12 cellular contexts compared by ENCODE assay signal in genomic region chr2:203340791-203341487, GRCh38. TPM values are rescaled to one million over a fixed set of nuclear protein-coding genes. Genes with fewer than 3 reads are reported as not detected.
DNase-seq lines count a peak whose midpoint lies in the region; ATAC-seq, FAIRE-seq and TF ChIP-seq lines count a peak whose summit lies in the region.
"Had no signal": no experiment of that assay in that cellular context is flagged by ENCODE, and none has a peak within 500 bp of the region (broad histone marks: within the 10 kb centered on the region; RNA-seq: fewer than 3 reads in every experiment).

No MANE protein-coding gene starts in this region.

- H3K36me3 ChIP-seq in K562 (ENCODE audit: control insufficient read depth, insufficient read depth, low read length) (no peaks in the 10 kb centered on the region), thoracic aorta (no peaks in the 10 kb centered on the region)

- H3K27me3 Mint-ChIP-seq in HFFc6 (ENCODE audit: insufficient read depth) = no peaks in the 10 kb centered on the region

- H2AFZ ChIP-seq in K562 (ENCODE audit: low read depth, low read length) = no peak overlapping the region

- H3K4me1 ChIP-seq in K562 (replicated peaks in 1 of 2; ENCODE audit: control insufficient read depth in 2 of 2, insufficient read depth in 2 of 2, low read length in 2 of 2) (peaks cover 0 to under 1% of the 10 kb centered on the region in 2 experiments; a peak in 2 of 5 replicates), thoracic aorta (ENCODE audit: control insufficient read depth in 1 of 2, low read depth in 2 of 2) (peaks cover 9 to 24% of the 10 kb centered on the region in 2 donors)

- H3K27ac Mint-ChIP-seq in HFFc6 = peak overlapping the region; percentile 44

- no peak overlapping the region for H3K9ac ChIP-seq in K562 (ENCODE audit: insufficient read depth in 1 of 2, low read depth in 2 of 2, low read length in 2 of 2)
- H3K9ac ChIP-seq: KMS-11 had no signal

- 62% methylated on average over 6 of the region's 6 CpGs for WGBS in K562 (ENCODE audit: insufficient coverage, low coverage, missing lambda C conversion rate)

- CTCF ChIA-PET in K562 (lab: Yijun Ruan, JAX; ENCODE audit: low intra/inter-chr PET ratio) = no interaction called here

- H3K9me3 Mint-ChIP-seq in HFFc6 = no peaks in the 10 kb centered on the region

- no peak overlapping the region for H3K4me2 ChIP-seq in K562 (ENCODE audit: insufficient read depth, low read length)
- H3K4me2 ChIP-seq: KMS-11 had no signal

- TF ChIP-seq CTCF in HFFc6 (IDR thresholded peaks at IDR 0.05) (no peak), K562 (IDR thresholded peaks at IDR 0.05 in 2 of 3, conservative IDR thresholded peaks at IDR 0.05 in 1 of 3; ENCODE audit: insufficient read depth in 2 of 3, low read depth in 1 of 3, low read length in 3 of 3) (no peak), thoracic aorta (IDR thresholded peaks at IDR 0.05) (no peak)

- H3K4me3 ChIP-seq in K562 = no peak overlapping the region
- H3K4me3 ChIP-seq in thoracic aorta = peak overlapping the region; percentile 8

- H3K9me3 ChIP-seq in K562 (replicated peaks; ENCODE audit: control insufficient read depth, insufficient read depth, low read depth, low read length) (no peaks in the 10 kb centered on the region), thoracic aorta (no peaks in the 10 kb centered on the region)

- no peak for FAIRE-seq in K562 (lab: Jason Lieb, UNC)

- H3K27me3 ChIP-seq in K562 (ENCODE audit: control insufficient read depth in 2 of 2, insufficient read depth in 2 of 2, low read length in 2 of 2) (no peaks in the 10 kb centered on the region), thoracic aorta (replicated peaks; ENCODE audit: insufficient read depth) (no peaks in the 10 kb centered on the region)

- peak; percentile 82 for DNase-seq in HFFc6
- DNase-seq in K562 (ENCODE audit: extremely low read depth in 1 of 4, low spot score in 3 of 4) = no peak
- no peak for DNase-seq in left ventricle myocardium superior
- DNase-seq in thoracic aorta (ENCODE audit: low spot score) = no peak
- DNase-seq in NCI-H1417 (lab: John Stamatoyannopoulos, UW) = no peak
- DNase-seq in NCI-H69 (lab: John Stamatoyannopoulos, UW) = no peak
- DNase-seq in SKM-1 (lab: John Stamatoyannopoulos, UW; ENCODE audit: unreplicated experiment) = no peak
- DNase-seq: activated CD8-positive, alpha-beta memory T cell treated with anti-CD3 and anti-CD28 coated beads, Interleukin-2, amount 50 U/mL, for 48 hours; occipital lobe; stimulated activated CD8-positive, alpha-beta memory T cell treated with anti-CD3 and anti-CD28 coated beads, Interleukin-4, amount 100 ng/mL, for 48 hours had no signal

- intact Hi-C loops in K562 (cut with micrococcal nuclease) (no loop called here), left ventricle myocardium superior (cut with micrococcal nuclease) (no loop called here)

- ATAC-seq in K562 = no peak
- peak; percentile 47 for ATAC-seq in left ventricle myocardium superior
- ATAC-seq in thoracic aorta (ENCODE audit: insufficient number of reproducible peaks, low FRiP score, low read depth) = peak; percentile 60
- no peak for ATAC-seq in GM21717 (IDR thresholded peaks at IDR 0.05; ENCODE audit: unreplicated experiment)

- H3K9me1 ChIP-seq in K562 (ENCODE audit: control insufficient read depth, insufficient read depth, low read length) = no peaks in the 10 kb centered on the region

- no peak for TF ChIP-seq EP300 in K562 (IDR thresholded peaks at IDR 0.05; ENCODE audit: low read length)

- H3K4me3 Mint-ChIP-seq in HFFc6 = peak overlapping the region; percentile 9

- in situ Hi-C loops in K562 (cut with MboI) = no loop called here

- peaks cover 35% of the 10 kb centered on the region for H3K36me3 Mint-ChIP-seq in HFFc6 (ENCODE audit: low read depth)

- H3K79me2 ChIP-seq in K562 (ENCODE audit: control insufficient read depth, insufficient read depth, low read length) = 0 out of 3 replicates have a peak, but pooled peaks cover 4% of the 10 kb centered on the region

- BruUV-seq in K562 (replicated peaks; lab: Mats Ljungman, UMichigan) = no TSS peak

- no peak overlapping the region for H3K27ac ChIP-seq in K562 (ENCODE audit: extremely low read depth, low read depth, low read length)
- H3K27ac ChIP-seq in thoracic aorta = peak overlapping the region; percentile 37 to 45
- H3K27ac ChIP-seq: KMS-11 had no signal

- H4K20me1 ChIP-seq in K562 (replicated peaks; ENCODE audit: control insufficient read depth, insufficient read depth, low read length) = no peaks in the 10 kb centered on the region

- TF ChIP-seq POLR2A in K562 (conservative IDR thresholded peaks at IDR 0.05) = no peak

- POLR2A ChIA-PET in K562 (lab: Yijun Ruan, JAX) = no interaction called here

- TF ChIP-seq RAD21 in K562 (CRISPR knock-in tag; conservative IDR thresholded peaks at IDR 0.05 in 1 of 2, IDR thresholded peaks at IDR 0.05 in 1 of 2) = no peak

- H3K4me1 Mint-ChIP-seq in HFFc6 (ENCODE audit: low read depth) = peaks cover 46% of the 10 kb centered on the region

TF ChIP-seq in K562, 482 proteins besides CTCF, POLR2A, EP300 and RAD21:
- TF ChIP-seq ZNF316 (IDR thresholded peaks at IDR 0.05) (peak; percentile 30; the same call in 1 of the 2 replicates), HCFC1 (IDR thresholded peaks at IDR 0.05; ENCODE audit: low read depth, low read length) (no peak)

RNA-seq across cellular contexts. Expression of gene ABI2, which starts 12.7 kb away (rescaled TPM):
- 10 to 100 TPM; 69.9 to 84.1 (median 75.3) TPM for total RNA-seq in HFFc6 (2021; fragmentation: NEBNext Ultra II Directional; extraction: Animal tissue kit (Norgen Biotek cat#: 25700))
- total RNA-seq in K562 (2011; cell fraction: chromatin; rRNA removed; ENCODE audit: low replicate concordance) = 23.3 and 26.1 TPM in 2 replicates
- 7.1 and 7.5 TPM in 2 replicates for total RNA-seq in K562 (2011; cell fraction: nucleolus; rRNA removed)
- total RNA-seq in K562 (2011; cell fraction: nucleoplasm; rRNA removed) = 11.1 and 21.8 TPM in 2 replicates
- 7.3 and 12.3 TPM in 2 replicates for total RNA-seq in K562 (2014; rRNA removed)
- total RNA-seq in K562 (2014; rRNA removed; fragmentation: Illumina TruSeq; extraction: Trizol) = 15.5 and 19.3 TPM in 2 replicates
- total RNA-seq in K562 (2015; rRNA removed; fragmentation: Illumina TruSeq; extraction: Trizol) = 11.4 and 11.5 TPM in 2 replicates
- 20.1 and 24.3 TPM in 2 replicates for total RNA-seq in K562 (2021)
- 13.8 and 17.2 TPM in 2 replicates for polyA plus RNA-seq in K562 (2011; rRNA removed)
- polyA plus RNA-seq in K562 (2011; cell fraction: cytosol; rRNA removed) = 12.3 and 15.2 TPM in 2 replicates
- 19.3 and 31.7 TPM in 2 replicates for polyA plus RNA-seq in K562 (2011; cell fraction: nucleus; rRNA removed)
- polyA plus RNA-seq in K562 (2012) = 20.8 and 36.4 TPM in 2 replicates
- 22.8 and 24.3 TPM in 2 replicates for polyA plus RNA-seq in K562 (2014; fragmentation: Illumina TruSeq; extraction: Trizol)
- 1 to 10 TPM; 5.3 to 5.6 TPM for polyA plus RNA-seq in K562 (2014; fragmentation: Nextera tagmentation; extraction: Ambion mirVana)
- 10.8 and 12.2 TPM in 2 replicates for polyA plus RNA-seq in K562 (2014; rRNA removed)
- 8.2 and 8.9 TPM in 2 replicates for polyA minus RNA-seq in K562 (2011; rRNA and poly(A)+ RNA removed)
- 10.4 and 16.7 TPM in 2 replicates for polyA minus RNA-seq in K562 (2011; cell fraction: cytosol; rRNA and poly(A)+ RNA removed)
- polyA minus RNA-seq in K562 (2011; cell fraction: nucleus; rRNA and poly(A)+ RNA removed) = 6.9 and 7.8 TPM in 2 replicates
- total RNA-seq in left ventricle myocardium superior = 52.6 TPM
- 10 to 100 TPM; 31.3 to 37.9 TPM for total RNA-seq in thoracic aorta

Comparison
In these comparisons a context has a peak if more than half of its experiments do, and no peak if none do; other contexts are left out.
1. ATAC-seq: peak in left ventricle myocardium superior (single experiment) and thoracic aorta (single experiment); none in K562 (single experiment) and GM21717 (single experiment).